In genomic region chr14:68908860-68909259, GRCh38 we compare ENCODE assay signal across 26 cellular contexts.
DNase-seq lines count a peak whose midpoint lies in the region; ATAC-seq and TF ChIP-seq lines count a peak whose summit lies in the region.
"Had no signal": no experiment of that assay in that cellular context is flagged by ENCODE, and none has a peak within 500 bp of the region (broad histone marks: within the 10 kb centered on the region; RNA-seq: fewer than 3 reads in every experiment).

No MANE protein-coding gene starts in this region.

- peaks cover 30% of the 10 kb centered on the region for H3K27me3 Mint-ChIP-seq in HFFc6 (ENCODE audit: insufficient read depth)
- no peaks in the 10 kb centered on the region for H3K27me3 Mint-ChIP-seq in chondrocyte (ENCODE audit: low read depth)
- H3K27me3 Mint-ChIP-seq: natural killer cell treated with Interleukin-12 subunit alpha and Interleukin-12 subunit beta and Interleukin-15 and Interleukin-18, amount 100 ng/mL, for 72 hours had no signal

- H3K36me3 ChIP-seq in muscle layer of colon (ENCODE audit: insufficient read depth, low read length) (peaks cover 82% of the 10 kb centered on the region), stomach smooth muscle (ENCODE audit: control insufficient read depth in 2 of 2, insufficient read depth in 2 of 2, low read length in 2 of 2) (peaks cover 56 to 61% of the 10 kb centered on the region in 2 donors)
- H3K36me3 ChIP-seq: gastrocnemius medialis had no signal

- peaks cover 29% of the 10 kb centered on the region for H3K4me1 Mint-ChIP-seq in HFFc6 (ENCODE audit: low read depth)
- H3K4me1 Mint-ChIP-seq in chondrocyte (ENCODE audit: low read depth): peaks cover 61% of the 10 kb centered on the region
- H3K4me1 Mint-ChIP-seq: WTC11 had no signal

- peak overlapping the region; percentile 29 for H3K9ac ChIP-seq in muscle layer of colon (ENCODE audit: low read length)
- H3K9ac ChIP-seq in stomach smooth muscle (ENCODE audit: low read length in 2 of 2): peak overlapping the region; percentile 21 to 64

- H3K9me3 ChIP-seq in muscle layer of colon (ENCODE audit: low read length) (no peaks in the 10 kb centered on the region), stomach smooth muscle (ENCODE audit: control insufficient read depth in 2 of 2, low read length in 2 of 2) (no peaks in the 10 kb centered on the region)
- H3K9me3 ChIP-seq: A549, gastrocnemius medialis, mucosa of descending colon, vagina had no signal

- H3K9me3 Mint-ChIP-seq in HFFc6: no peaks in the 10 kb centered on the region
- H3K9me3 Mint-ChIP-seq in chondrocyte (ENCODE audit: low read depth): no peaks in the 10 kb centered on the region
- H3K9me3 Mint-ChIP-seq: natural killer cell treated with Interleukin-12 subunit alpha and Interleukin-12 subunit beta and Interleukin-15 and Interleukin-18, amount 100 ng/mL, for 72 hours; WTC11 had no signal

- TF ChIP-seq CTCF in HFFc6 (IDR thresholded peaks at IDR 0.05) (no peak), chondrocyte (IDR thresholded peaks at IDR 0.05) (no peak)

- ATAC-seq in GM19452 (IDR thresholded peaks at IDR 0.05; ENCODE audit: unreplicated experiment) (no peak), HG02840 (IDR thresholded peaks at IDR 0.05; ENCODE audit: low FRiP score, unreplicated experiment) (no peak)
- ATAC-seq: A549; gastrocnemius medialis; K562; mucosa of descending colon; natural killer cell treated with Interleukin-12 subunit alpha and Interleukin-12 subunit beta and Interleukin-15 and Interleukin-18, amount 100 ng/mL, for 72 hours; WTC11 had no signal

- H3K4me1 ChIP-seq in muscle layer of colon (ENCODE audit: insufficient read depth, low read length): peaks cover 78% of the 10 kb centered on the region
- H3K4me1 ChIP-seq in stomach smooth muscle (ENCODE audit: control insufficient read depth, insufficient read depth, low read length): peaks cover 73% of the 10 kb centered on the region
- H3K4me1 ChIP-seq: vagina had no signal

- peaks cover 63% of the 10 kb centered on the region for H3K36me3 Mint-ChIP-seq in HFFc6 (ENCODE audit: low read depth)
- peaks cover 76% of the 10 kb centered on the region for H3K36me3 Mint-ChIP-seq in chondrocyte (ENCODE audit: low read depth)
- H3K36me3 Mint-ChIP-seq: natural killer cell treated with Interleukin-12 subunit alpha and Interleukin-12 subunit beta and Interleukin-15 and Interleukin-18, amount 100 ng/mL, for 72 hours had no signal

- H3K4me3 ChIP-seq in muscle layer of colon (ENCODE audit: low read depth in 1 of 2, low read length in 2 of 2): no peak overlapping the region
- no peak overlapping the region for H3K4me3 ChIP-seq in stomach smooth muscle (ENCODE audit: low read length in 2 of 2)
- H3K4me3 ChIP-seq: A549, gastrocnemius medialis, K562, lung, mucosa of descending colon, vagina had no signal

- H3K27ac Mint-ChIP-seq in HFFc6 (peak overlapping the region; percentile 61), chondrocyte (ENCODE audit: unreplicated experiment) (peak overlapping the region; percentile 89)
- H3K27ac Mint-ChIP-seq: natural killer cell treated with Interleukin-12 subunit alpha and Interleukin-12 subunit beta and Interleukin-15 and Interleukin-18, amount 100 ng/mL, for 72 hours had no signal

- H3K27me3 ChIP-seq in muscle layer of colon (ENCODE audit: control insufficient read depth in 1 of 2, insufficient read depth in 2 of 2, low read length in 2 of 2): no peaks in the 10 kb centered on the region
- H3K27me3 ChIP-seq in stomach smooth muscle (ENCODE audit: control insufficient read depth in 1 of 2, insufficient read depth in 2 of 2, low read length in 2 of 2): no peaks in the 10 kb centered on the region
- H3K27me3 ChIP-seq: gastrocnemius medialis, vagina had no signal

- no peak overlapping the region; the same call in 1 of the 2 replicates for H3K4me3 Mint-ChIP-seq in HFFc6
- H3K4me3 Mint-ChIP-seq in chondrocyte (ENCODE audit: unreplicated experiment): no peak overlapping the region
- H3K4me3 Mint-ChIP-seq: natural killer cell treated with Interleukin-12 subunit alpha and Interleukin-12 subunit beta and Interleukin-15 and Interleukin-18, amount 100 ng/mL, for 72 hours; WTC11 had no signal

- peak overlapping the region; percentile 77 for H3K27ac ChIP-seq in muscle layer of colon (ENCODE audit: low read depth, low read length)
- H3K27ac ChIP-seq in stomach smooth muscle (ENCODE audit: low read length): peak overlapping the region; percentile 86
- H3K27ac ChIP-seq: gastrocnemius medialis, vagina had no signal

- DNase-seq in HFFc6: no peak
- DNase-seq in chondrocyte (ENCODE audit: low spot score): no peak
- no peak for DNase-seq in superior temporal gyrus (ENCODE audit: extremely low spot score)
- no peak for DNase-seq in DMS53 treated with DMSO at 0.1 percent for 48 hours (lab: John Stamatoyannopoulos, UW; ENCODE audit: unreplicated experiment)
- DNase-seq: activated CD4-positive, alpha-beta T cell treated with anti-CD3 and anti-CD28 coated beads, Interleukin-2, amount 50 U/mL, for 1 hour; activated gamma-delta T cell treated with Interleukin-2 at 50 U/mL for 16 hours; activated T-cell treated with anti-CD3 and anti-CD28 coated beads, Interleukin-2, amount 50 U/mL, for 1 hour; central memory CD4-positive, alpha-beta T cell; DMS79 treated with DMSO at 0.1 percent for 48 hours; gastrocnemius medialis; GDM1; mucosa of descending colon; NCI-H1092; NCI-H1694; NCI-H446 treated with DMSO at 0.1 percent for 48 hours; stimulated activated CD4-positive, alpha-beta T cell treated with anti-CD3 and anti-CD28 coated beads, Interleukin-4, amount 100 ng/mL, for 1 hour had no signal
